In genomic region chrX:50579955-50580354, GRCh38 we compare ENCODE assay signal across 8 cellular contexts.
A peak's percentile ranks its signal among the peaks of the same experiment; 100 is the strongest.
DNase-seq lines count a peak whose midpoint lies in the region; ATAC-seq and TF ChIP-seq lines count a peak whose summit lies in the region.

No MANE protein-coding gene starts in this region.

- no peak overlapping the region for H4K5ac ChIP-seq in mesendoderm (ENCODE audit: low read length)

- no peak overlapping the region for H3K27ac Mint-ChIP-seq in CD8-positive, alpha-beta memory T cell
- H3K27ac Mint-ChIP-seq in chondrocyte (ENCODE audit: unreplicated experiment) = no peak overlapping the region

- no peak overlapping the region for H3K4me3 ChIP-seq in CD8-positive, alpha-beta memory T cell (ENCODE audit: low read length)
- H3K4me3 ChIP-seq in RWPE2 (ENCODE audit: severe bottlenecking) = no peak overlapping the region
- H3K4me3 ChIP-seq in mesendoderm (ENCODE audit: low read length) = no peak overlapping the region
- no peak overlapping the region for H3K4me3 ChIP-seq in vagina

- H4K8ac ChIP-seq in mesendoderm (ENCODE audit: low read depth, low read length) = no peak overlapping the region

- DNase-seq in CD8-positive, alpha-beta memory T cell = peak in 3 of 5 donors; percentile 1 to 14 (median 6)
- DNase-seq in KBM-7 (peak; percentile 64), RWPE2 (ENCODE audit: low spot score) (no peak), chondrocyte (ENCODE audit: low spot score) (no peak), mesendoderm (peak; percentile 70), vagina (ENCODE audit: extremely low spot score in 2 of 2) (no peak)

- H3K36me3 ChIP-seq in CD8-positive, alpha-beta memory T cell (ENCODE audit: insufficient read depth, low read length) = no peaks in the 10 kb centered on the region
- H3K36me3 ChIP-seq in RWPE2 (ENCODE audit: low read depth) (no peaks in the 10 kb centered on the region), mesendoderm (ENCODE audit: control insufficient read depth, insufficient read depth, low read length) (no peaks in the 10 kb centered on the region), vagina (no peaks in the 10 kb centered on the region)

- ATAC-seq in GM18511 (IDR thresholded peaks at IDR 0.05; ENCODE audit: unreplicated experiment) = peak; percentile 77
- ATAC-seq in RWPE2 (ENCODE audit: low read depth) = peak; percentile 46; the same call in 1 of the 3 replicates
- ATAC-seq in GM21737 (IDR thresholded peaks at IDR 0.05; ENCODE audit: unreplicated experiment) = no peak

- TF ChIP-seq CTCF in RWPE2 (IDR thresholded peaks at IDR 0.05; ENCODE audit: poor library complexity, severe bottlenecking) (peak; percentile 56), chondrocyte (IDR thresholded peaks at IDR 0.05) (peak; percentile 80), vagina (IDR thresholded peaks at IDR 0.05) (peak in 2 of 3 experiments; percentile 8 to 26)

- no peak overlapping the region for H3K23ac ChIP-seq in mesendoderm (ENCODE audit: low read length)

- no peak overlapping the region for H3K4ac ChIP-seq in mesendoderm (ENCODE audit: low read depth, low read length)

- no peak overlapping the region for H3K27ac ChIP-seq in CD8-positive, alpha-beta memory T cell (ENCODE audit: low read depth, low read length)
- H3K27ac ChIP-seq in RWPE2 (ENCODE audit: poor library complexity, severe bottlenecking) (no peak overlapping the region), mesendoderm (ENCODE audit: low read depth, low read length) (no peak overlapping the region), vagina (no peak overlapping the region)

- no peak overlapping the region for H3K4me3 Mint-ChIP-seq in CD8-positive, alpha-beta memory T cell
- H3K4me3 Mint-ChIP-seq in chondrocyte (ENCODE audit: unreplicated experiment) = no peak overlapping the region

- TF ChIP-seq POLR2A in vagina (IDR thresholded peaks at IDR 0.05) = no peak

- CTCF ChIA-PET in CD8-positive, alpha-beta memory T cell (lab: Charles Lee) = interaction anchor here (1.2 kb wide), 1 partner anchor 13 kb away, joined by 3 read pairs; no protein-coding TSS in a partner anchor

- POLR2A ChIA-PET in CD8-positive, alpha-beta memory T cell (lab: Charles Lee) = no interaction called here

- H2BK120ac ChIP-seq in mesendoderm (ENCODE audit: low read depth, low read length) = no peak overlapping the region

- H3K18ac ChIP-seq in mesendoderm (ENCODE audit: low read length) = no peak overlapping the region

- no peaks in the 10 kb centered on the region for H3K79me1 ChIP-seq in mesendoderm (ENCODE audit: low read length)

- no peak overlapping the region for H3K56ac ChIP-seq in mesendoderm (ENCODE audit: low read length)

- H3K27me3 ChIP-seq in CD8-positive, alpha-beta memory T cell (ENCODE audit: insufficient read depth, low read length, poor library complexity, severe bottlenecking) = no peaks in the 10 kb centered on the region
- H3K27me3 ChIP-seq in RWPE2 (ENCODE audit: insufficient read depth, poor library complexity, severe bottlenecking) = no peaks in the 10 kb centered on the region
- H3K27me3 ChIP-seq in mesendoderm (ENCODE audit: insufficient read depth, low read length, poor library complexity) = no peaks in the 10 kb centered on the region
- no peaks in the 10 kb centered on the region for H3K27me3 ChIP-seq in vagina

- H3K36me3 Mint-ChIP-seq in CD8-positive, alpha-beta memory T cell = no peaks in the 10 kb centered on the region
- no peaks in the 10 kb centered on the region for H3K36me3 Mint-ChIP-seq in chondrocyte (ENCODE audit: low read depth)

- no peak overlapping the region for H2BK15ac ChIP-seq in mesendoderm (replicated peaks; ENCODE audit: low read depth)

- no peak overlapping the region for H2BK5ac ChIP-seq in mesendoderm (ENCODE audit: low read length)

- no peak overlapping the region for H3K9ac ChIP-seq in mesendoderm (ENCODE audit: low read length)

- H3K4me2 ChIP-seq in mesendoderm (ENCODE audit: low read length) = no peak overlapping the region

- H3K4me1 ChIP-seq in CD8-positive, alpha-beta memory T cell (ENCODE audit: insufficient read depth, low read length) = no peaks in the 10 kb centered on the region
- no peaks in the 10 kb centered on the region for H3K4me1 ChIP-seq in RWPE2 (ENCODE audit: insufficient read depth, poor library complexity, severe bottlenecking)
- H3K4me1 ChIP-seq in mesendoderm (ENCODE audit: control insufficient read depth, low read depth, low read length) = no peaks in the 10 kb centered on the region
- no peaks in the 10 kb centered on the region for H3K4me1 ChIP-seq in vagina

- intact Hi-C loops in vagina (cut with DNase I) = no loop called here

- H3K9me3 Mint-ChIP-seq in CD8-positive, alpha-beta memory T cell = no peaks in the 10 kb centered on the region
- peaks cover 4% of the 10 kb centered on the region for H3K9me3 Mint-ChIP-seq in chondrocyte (ENCODE audit: low read depth)

- in situ Hi-C loops in KBM-7 (cut with MboI; ENCODE audit: low pct_unique_long_range_greater_than_20kb, low sequenced_read_pairs) = no loop called here

- H3K4me1 Mint-ChIP-seq in CD8-positive, alpha-beta memory T cell = no peaks in the 10 kb centered on the region
- H3K4me1 Mint-ChIP-seq in chondrocyte (ENCODE audit: low read depth) = no peaks in the 10 kb centered on the region

- H3K79me2 ChIP-seq in mesendoderm (ENCODE audit: control insufficient read depth, insufficient read depth, low read length) = no peaks in the 10 kb centered on the region

- WGBS in mesendoderm (ENCODE audit: extremely low coverage, insufficient coverage, low lambda C conversion rate) = no CpG with 5 or more reads among the region's 2 CpGs

- H2AK5ac ChIP-seq in mesendoderm (ENCODE audit: low read length) = no peak overlapping the region

- H3K27me3 Mint-ChIP-seq in CD8-positive, alpha-beta memory T cell = peaks cover 11 to 19% of the 10 kb centered on the region in 2 donors
- no peaks in the 10 kb centered on the region for H3K27me3 Mint-ChIP-seq in chondrocyte (ENCODE audit: low read depth)

- H3K9me3 ChIP-seq in CD8-positive, alpha-beta memory T cell (ENCODE audit: low read length) = no peaks in the 10 kb centered on the region
- no peaks in the 10 kb centered on the region for H3K9me3 ChIP-seq in RWPE2 (ENCODE audit: severe bottlenecking)
- H3K9me3 ChIP-seq in vagina = no peaks in the 10 kb centered on the region

Comparison
In these comparisons a context has a peak if more than half of its experiments do, and no peak if none do; other contexts are left out.
1. DNase-seq: peak in CD8-positive, alpha-beta memory T cell (3 of 5), KBM-7 (single experiment) and mesendoderm (single experiment); none in RWPE2 (single experiment), chondrocyte (single experiment) and vagina (0 of 2).
2. CTCF ChIP-seq: peak in every context shown above with its lines; median percentile 80 in chondrocyte; 56 in RWPE2; 17 in vagina.